In genomic region chr17:64991726-64992125, GRCh38 we compare ENCODE assay signal across 2 cellular contexts.
TF ChIP-seq lines count a peak whose summit lies in the region.

No MANE protein-coding gene starts in this region.

TF ChIP-seq in A549, 52 proteins besides CTCF, POLR2A, EP300 and RAD21 (continued from another document):
- TF ChIP-seq USF2 (IDR thresholded peaks at IDR 0.05) (no peak), E2F6 (IDR thresholded peaks at IDR 0.05; ENCODE audit: borderline replicate concordance, low read depth) (no peak), JUN (IDR thresholded peaks at IDR 0.05) (no peak), ESRRA (IDR thresholded peaks at IDR 0.05; ENCODE audit: borderline replicate concordance, low read length) (no peak), MAX (IDR thresholded peaks at IDR 0.05) (no peak), MAFK (IDR thresholded peaks at IDR 0.05; ENCODE audit: partially characterized antibody) (no peak), CHD4 (IDR thresholded peaks at IDR 0.05; ENCODE audit: borderline replicate concordance) (no peak), POLR2AphosphoS2 (conservative IDR thresholded peaks at IDR 0.05; ENCODE audit: low read length) (no peak), PHF8 (IDR thresholded peaks at IDR 0.05; ENCODE audit: borderline replicate concordance, low read depth) (no peak), HOXB5 (CRISPR knock-in tag; IDR thresholded peaks at IDR 0.05) (no peak), NFE2L2 (conservative IDR thresholded peaks at IDR 0.05; ENCODE audit: low read length) (no peak), FOSB (CRISPR knock-in tag; IDR thresholded peaks at IDR 0.05) (no peak), HOXB13 (CRISPR knock-in tag; IDR thresholded peaks at IDR 0.05; ENCODE audit: low read depth) (no peak), TFCP2L1 (CRISPR knock-in tag; IDR thresholded peaks at IDR 0.05) (no peak), ELK1 (IDR thresholded peaks at IDR 0.05; ENCODE audit: low read depth, low read length) (no peak), ATOH8 (CRISPR knock-in tag; IDR thresholded peaks at IDR 0.05; ENCODE audit: low read depth) (no peak), FOXS1 (CRISPR knock-in tag; IDR thresholded peaks at IDR 0.05) (no peak), ZC3H11A (IDR thresholded peaks at IDR 0.05) (no peak)

TF ChIP-seq in HCT116, 20 proteins besides CTCF, POLR2A, EP300 and RAD21 (continued from another document):
- TF ChIP-seq ZBTB33 (IDR thresholded peaks at IDR 0.05; ENCODE audit: extremely low read depth, insufficient replicate concordance, low read length) (no peak), YY1 (IDR thresholded peaks at IDR 0.05; ENCODE audit: extremely low read depth, insufficient replicate concordance, low read depth, low read length) (no peak), ATF3 (IDR thresholded peaks at IDR 0.05) (no peak), CBX3 (IDR thresholded peaks at IDR 0.05; ENCODE audit: low read depth) (no peak), SP1 (IDR thresholded peaks at IDR 0.05; ENCODE audit: low read depth) (no peak)
